In genomic region chr7:94510582-94511456, GRCh38 we compare ENCODE assay signal across 8 cellular contexts. TPM values are rescaled to one million over a fixed set of nuclear protein-coding genes. Genes with fewer than 3 reads are reported as not detected.
DNase-seq lines count a peak whose midpoint lies in the region; FAIRE-seq and TF ChIP-seq lines count a peak whose summit lies in the region.

No MANE protein-coding gene starts in this region.

- H3K4me1 Mint-ChIP-seq in immature natural killer cell: peaks cover 51 to 60% of the 10 kb centered on the region in 2 donors

- TF ChIP-seq POLR2A in H54 (IDR thresholded peaks at IDR 0.05; ENCODE audit: low read depth, low read length): no peak

- peak overlapping the region; percentile 70 to 93 (median 80) for H3K27ac Mint-ChIP-seq in immature natural killer cell

- TF ChIP-seq CTCF in brain microvascular endothelial cell (IDR thresholded peaks at IDR 0.05; ENCODE audit: low read depth, low read length, missing control alignments): peak; percentile 15

- no peaks in the 10 kb centered on the region for H3K9me3 Mint-ChIP-seq in immature natural killer cell

- H3K4me3 Mint-ChIP-seq in immature natural killer cell: peak overlapping the region; percentile 72 to 91 (median 82)

- peak; percentile 55 for FAIRE-seq in H54 (lab: Jason Lieb, UNC)

- peak overlapping the region; percentile 84 for H3K4me2 ChIP-seq in skeletal muscle satellite cell (ENCODE audit: low read length)

- H3K27me3 ChIP-seq in brain microvascular endothelial cell (replicated peaks) (no peaks in the 10 kb centered on the region), skeletal muscle satellite cell (ENCODE audit: control insufficient read depth, insufficient read depth, low read length) (no peaks in the 10 kb centered on the region)

- H3K4me3 ChIP-seq in brain microvascular endothelial cell (ENCODE audit: low read depth, low read length) (peak overlapping the region; percentile 65), skeletal muscle satellite cell (ENCODE audit: low read length) (peak overlapping the region; percentile 100)

- H3K36me3 ChIP-seq in ES-I3 (ENCODE audit: insufficient read depth, low read length) (no peaks in the 10 kb centered on the region), brain microvascular endothelial cell (replicated peaks) (no peaks in the 10 kb centered on the region), skeletal muscle satellite cell (ENCODE audit: insufficient read depth, low read length) (no peaks in the 10 kb centered on the region)

- no peaks in the 10 kb centered on the region for H3K36me3 Mint-ChIP-seq in immature natural killer cell

- H3K9ac ChIP-seq in ES-I3 (ENCODE audit: low read depth, low read length): peak overlapping the region; percentile 97
- H3K9ac ChIP-seq in skeletal muscle satellite cell (ENCODE audit: low read depth, low read length): peak overlapping the region; percentile 94

- peak; percentile 40 for DNase-seq in H54 (ENCODE audit: insufficient read length, low spot score)
- peak; percentile 61 for DNase-seq in M059J (ENCODE audit: low read depth)
- peak; percentile 9 to 59 for DNase-seq in SW 1271 (lab: John Stamatoyannopoulos, UW)
- DNase-seq in brain microvascular endothelial cell: peak; percentile 1
- DNase-seq in immature natural killer cell: peak; percentile 46 to 52 (median 49)
- no peak for DNase-seq in NCI-H1436 treated with DMSO at 0.1 percent for 48 hours (lab: John Stamatoyannopoulos, UW)

- peaks cover 9% of the 10 kb centered on the region for H3K4me1 ChIP-seq in ES-I3 (ENCODE audit: insufficient read depth, low read length)
- peaks cover 21% of the 10 kb centered on the region for H3K4me1 ChIP-seq in skeletal muscle satellite cell (ENCODE audit: control insufficient read depth, insufficient read depth, low read length)

- in situ Hi-C loops in brain microvascular endothelial cell (cut with HindIII; ENCODE audit: low pct_ligation_motif_present, low sequenced_read_pairs): no loop called here

- H3K27me3 Mint-ChIP-seq in immature natural killer cell (ENCODE audit: low read depth in 3 of 3): peaks cover 0 to 6% (median 0%) of the 10 kb centered on the region in 3 donors

- H3K9me3 ChIP-seq in ES-I3 (ENCODE audit: control insufficient read depth, insufficient read depth, low read length) (no peaks in the 10 kb centered on the region), skeletal muscle satellite cell (replicated peaks; ENCODE audit: low read length) (no peaks in the 10 kb centered on the region)

- no peak overlapping the region for H3K27ac ChIP-seq in brain microvascular endothelial cell

RNA-seq across cellular contexts. Expression of gene CASD1, which starts 1.2 kb away (rescaled TPM):
- 10.5 and 11.9 TPM in 2 replicates for total RNA-seq in M059J (2014; rRNA removed; shearing (Covaris generic))
- 10 to 100 TPM; 16.1 to 26.7 (median 16.2) TPM for polyA plus RNA-seq in immature natural killer cell
- 10.4 and 11.6 TPM in 2 replicates for total RNA-seq in skeletal muscle satellite cell (2012; rRNA removed)
